3 cellular contexts compared by ENCODE assay signal in the genomic region with DNA sequence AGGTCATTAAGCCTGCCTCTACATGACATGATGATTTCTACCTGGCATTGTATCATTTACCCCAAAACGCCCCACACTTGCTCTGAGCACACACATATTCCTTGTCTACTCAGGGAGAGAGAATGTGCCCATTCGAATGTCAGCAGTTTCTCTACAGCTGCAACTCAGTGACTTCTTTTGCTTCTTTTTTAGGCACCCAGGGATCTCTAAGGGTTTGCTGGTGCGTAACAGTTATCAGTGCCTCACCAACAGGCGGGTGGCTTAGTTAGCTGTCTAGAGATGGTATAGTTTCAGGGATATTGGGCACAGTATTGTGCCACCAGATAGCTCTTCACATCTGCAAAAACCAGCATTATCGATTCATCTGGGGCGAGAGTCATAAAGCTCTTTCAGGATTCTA.
"Had no signal": no experiment of that assay in that cellular context is flagged by ENCODE, and none has a peak within 500 bp of the region (broad histone marks: within the 10 kb centered on the region; RNA-seq: fewer than 3 reads in every experiment).

No MANE protein-coding gene starts in this region.

- H3K4me3 ChIP-seq: GM12878 had no signal

- ATAC-seq: GM12878 had no signal

- DNase-seq: GDM1, GF-D8 had no signal
